In the genomic region with DNA sequence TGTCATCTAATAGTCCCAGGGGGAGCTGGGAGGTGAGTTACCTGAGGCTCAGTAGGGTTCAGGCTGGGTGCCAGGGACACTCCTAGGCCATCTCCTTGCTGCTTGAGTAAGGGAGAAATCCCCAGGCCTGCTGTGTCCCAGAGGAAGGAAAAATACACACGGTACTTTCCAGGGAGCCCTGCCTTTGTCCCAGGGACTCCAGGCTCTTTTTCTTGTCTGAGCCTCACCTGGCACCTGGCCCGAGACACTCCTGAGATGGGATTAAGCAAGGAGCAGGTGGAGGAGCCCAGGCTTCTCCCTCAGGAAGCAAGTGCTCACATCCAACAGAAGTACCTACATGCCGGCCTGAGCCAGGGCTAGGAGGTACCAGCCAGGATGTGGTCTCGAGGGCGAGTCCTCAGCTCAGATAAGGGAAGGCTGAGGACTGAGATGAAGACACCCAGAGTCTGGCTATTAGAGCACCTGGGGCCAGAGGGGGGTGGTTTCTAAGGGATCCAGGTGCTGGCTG, we compare ENCODE assay signal across 12 cellular contexts. TPM values are rescaled to one million over a fixed set of nuclear protein-coding genes. Genes with fewer than 3 reads are reported as not detected.
A peak's percentile ranks its signal among the peaks of the same experiment; 100 is the strongest.
DNase-seq lines count a peak whose midpoint lies in the region; ATAC-seq and TF ChIP-seq lines count a peak whose summit lies in the region.
"Had no signal": no experiment of that assay in that cellular context is flagged by ENCODE, and none has a peak within 500 bp of the region (broad histone marks: within the 10 kb centered on the region; RNA-seq: fewer than 3 reads in every experiment).

No MANE protein-coding gene starts in this region.

- no peaks in the 10 kb centered on the region for H3K27me3 Mint-ChIP-seq in T-helper 1 cell treated with Interleukin-12 subunit alpha and Interleukin-12 subunit beta and Interleukin-4 antibody, amounts not matched to agents 30 μg/mL and 1 μg/mL, for 36 hours (ENCODE audit: low read depth)
- H3K27me3 Mint-ChIP-seq in type B pancreatic cell = peaks cover 5% of the 10 kb centered on the region

- peaks cover 49% of the 10 kb centered on the region for H3K4me1 Mint-ChIP-seq in T-helper 1 cell treated with Interleukin-12 subunit alpha and Interleukin-12 subunit beta and Interleukin-4 antibody, amounts not matched to agents 30 μg/mL and 1 μg/mL, for 36 hours (ENCODE audit: low read depth)
- peaks cover 3% of the 10 kb centered on the region for H3K4me1 Mint-ChIP-seq in type B pancreatic cell (ENCODE audit: unreplicated experiment)

- H3K27me3 ChIP-seq in foreskin keratinocyte (peaks cover 31% of the 10 kb centered on the region), transverse colon (peaks cover 41% of the 10 kb centered on the region)

- ATAC-seq in left cardiac atrium (no peak), Right ventricle myocardium inferior (no peak), foreskin keratinocyte (peak; percentile 37)

- WGBS in transverse colon (ENCODE audit: low coverage in 1 of 2), 2 donors = 52% methylated on average over 5 of the region's 5 CpGs; no CpG with 5 or more reads in 1 of the 2 donors

- in situ Hi-C loops in transverse colon (cut with MboI; ENCODE audit: low pct_ligation_motif_present in 1 of 4, low pct_unique_long_range_greater_than_20kb in 1 of 4, low sequenced_read_pairs in 3 of 4) = no loop called here

- H3K27ac ChIP-seq in foreskin keratinocyte = peak overlapping the region; percentile 56
- H3K27ac ChIP-seq in transverse colon = peak overlapping the region; percentile 40 to 65 (median 54)

- DNase-seq in left cardiac atrium = peak; percentile 19
- DNase-seq in Right ventricle myocardium inferior (ENCODE audit: missing footprints) = no peak
- peak; percentile 74 to 76 for DNase-seq in foreskin keratinocyte
- peak; percentile 45 for DNase-seq in transverse colon
- DNase-seq in GDM1 (lab: John Stamatoyannopoulos, UW) = no peak
- no peak for DNase-seq in type B pancreatic cell (ENCODE audit: extremely low spot score, unreplicated experiment)
- DNase-seq in ecto neural progenitor cell (ENCODE audit: low spot score) = no peak

- H3K4me1 ChIP-seq in foreskin keratinocyte (peaks cover 20% of the 10 kb centered on the region), transverse colon (peaks cover 18 to 55% (median 32%) of the 10 kb centered on the region in 4 donors)

- no peak for TF ChIP-seq POLR2A in transverse colon (IDR thresholded peaks at IDR 0.05)

- H3K27ac Mint-ChIP-seq in T-helper 1 cell treated with Interleukin-12 subunit alpha and Interleukin-12 subunit beta and Interleukin-4 antibody, amounts not matched to agents 30 μg/mL and 1 μg/mL, for 36 hours = peak overlapping the region; percentile 86
- H3K27ac Mint-ChIP-seq in type B pancreatic cell = no peak overlapping the region

- no peak overlapping the region for H3K4me3 ChIP-seq in transverse colon

- TF ChIP-seq CTCF in foreskin keratinocyte (conservative IDR thresholded peaks at IDR 0.05) = no peak
- no peak for TF ChIP-seq CTCF in transverse colon (IDR thresholded peaks at IDR 0.05)
- no peak for TF ChIP-seq CTCF in type B pancreatic cell (conservative IDR thresholded peaks at IDR 0.05)

- no peaks in the 10 kb centered on the region for H3K9me3 ChIP-seq in transverse colon
- H3K9me3 ChIP-seq: heart left ventricle had no signal

- intact Hi-C loops in left cardiac atrium (cut with DNase I) = loop anchor here in 1 of 2 donors (10.0 kb wide), 1 partner anchor 70 kb away; no protein-coding TSS in a partner anchor
- intact Hi-C loops in Right ventricle myocardium inferior (cut with DNase I) = loop anchor here (5.0 kb wide), 2 partner anchors 68 to 78 kb away; no protein-coding TSS in a partner anchor
- intact Hi-C loops in transverse colon (cut with DNase I; ENCODE audit: low total_unique reads) = no loop called here

- peak overlapping the region; percentile 37 for H3K4me3 Mint-ChIP-seq in T-helper 1 cell treated with Interleukin-12 subunit alpha and Interleukin-12 subunit beta and Interleukin-4 antibody, amounts not matched to agents 30 μg/mL and 1 μg/mL, for 36 hours
- H3K4me3 Mint-ChIP-seq in type B pancreatic cell = no peak overlapping the region

- H3K36me3 Mint-ChIP-seq in T-helper 1 cell treated with Interleukin-12 subunit alpha and Interleukin-12 subunit beta and Interleukin-4 antibody, amounts not matched to agents 30 μg/mL and 1 μg/mL, for 36 hours (ENCODE audit: low read depth) = peaks cover 10% of the 10 kb centered on the region
- H3K36me3 Mint-ChIP-seq in type B pancreatic cell = no peaks in the 10 kb centered on the region

- TF ChIP-seq EP300 in transverse colon (IDR thresholded peaks at IDR 0.05; ENCODE audit: low read depth) = no peak

- H3K36me3 ChIP-seq in transverse colon = no peaks in the 10 kb centered on the region
- H3K36me3 ChIP-seq: heart left ventricle had no signal

- no peaks in the 10 kb centered on the region for H3K9me3 Mint-ChIP-seq in T-helper 1 cell treated with Interleukin-12 subunit alpha and Interleukin-12 subunit beta and Interleukin-4 antibody, amounts not matched to agents 30 μg/mL and 1 μg/mL, for 36 hours
- no peaks in the 10 kb centered on the region for H3K9me3 Mint-ChIP-seq in type B pancreatic cell

RNA-seq across cellular contexts. Expression of a gene that starts 0.9 kb away (rescaled TPM):
- total RNA-seq in left cardiac atrium = under 1 TPM in 1 of 2 donors, not detected in 1; 0.15 TPM
- not detected for total RNA-seq in Right ventricle myocardium inferior
- not detected in 2 replicates for total RNA-seq in foreskin keratinocyte
- polyA plus RNA-seq in foreskin keratinocyte = 0.02 TPM in 1 of 2 replicates, not detected in the other
- total RNA-seq in transverse colon = 1 to 10 TPM in 1 of 4 donors, under 1 TPM in 2, not detected in 1; 0.14 to 1.5 (median 0.32) TPM
- 0.10 TPM in 1 of 2 replicates, not detected in the other for total RNA-seq in type B pancreatic cell (ENCODE audit: low replicate concordance)
- total RNA-seq: RPMI7951, temporal lobe had no signal

RNA-seq across cellular contexts. Expression of a gene that starts 15.0 kb away (rescaled TPM):
- total RNA-seq in left cardiac atrium = 10 to 100 TPM; 27.9 to 67.1 TPM
- 15.5 TPM for total RNA-seq in Right ventricle myocardium inferior
- 46.6 and 56.6 TPM in 2 replicates for total RNA-seq in foreskin keratinocyte
- 50.0 and 66.5 TPM in 2 replicates for polyA plus RNA-seq in foreskin keratinocyte
- 10 to 100 TPM; 27.5 to 60.7 (median 32.2) TPM for total RNA-seq in transverse colon
- total RNA-seq in type B pancreatic cell (ENCODE audit: low replicate concordance) = 5.8 and 6.1 TPM in 2 replicates

RNA-seq across cellular contexts. Expression of a gene that starts 17.9 kb away (rescaled TPM):
- total RNA-seq in left cardiac atrium (not detected), Right ventricle myocardium inferior (not detected), foreskin keratinocyte (0.41 TPM in 1 of 2 replicates, not detected in the other), transverse colon (not detected), type B pancreatic cell (ENCODE audit: low replicate concordance) (not detected in 2 replicates)
- 0.34 and 0.46 TPM in 2 replicates for polyA plus RNA-seq in foreskin keratinocyte
- total RNA-seq: heart left ventricle, RPMI7951, temporal lobe had no signal
- polyA plus RNA-seq: adipose tissue, heart left ventricle had no signal

RNA-seq across cellular contexts. Expression of a gene that starts 19.4 kb away (rescaled TPM):
- total RNA-seq in left cardiac atrium = 1 to 10 TPM in 1 of 2 donors, not detected in 1; 1.3 TPM
- not detected for total RNA-seq in Right ventricle myocardium inferior
- total RNA-seq in foreskin keratinocyte = 1.3 and 1.9 TPM in 2 replicates
- polyA plus RNA-seq in foreskin keratinocyte = 1.5 and 1.8 TPM in 2 replicates
- total RNA-seq in transverse colon = 10 to 100 TPM in 1 of 4 donors, 1 to 10 TPM in 2, not detected in 1; 5.1 to 63.6 (median 5.9) TPM
- 2.0 and 6.1 TPM in 2 replicates for total RNA-seq in type B pancreatic cell (ENCODE audit: low replicate concordance)

RNA-seq across cellular contexts. Expression of a gene that starts 33.4 kb away (rescaled TPM):
- total RNA-seq in left cardiac atrium (100 to 1,000 TPM; 201 to 269 TPM), Right ventricle myocardium inferior (370 TPM), foreskin keratinocyte (5.9 and 7.4 TPM in 2 replicates), transverse colon (100 to 1,000 TPM in 1 of 4 donors, 10 to 100 TPM in 3; 34.2 to 111 (median 37.6) TPM), type B pancreatic cell (ENCODE audit: low replicate concordance) (68.4 and 94.5 TPM in 2 replicates)
- polyA plus RNA-seq in foreskin keratinocyte = 4.7 and 6.0 TPM in 2 replicates

Comparison
In these comparisons a context has a peak if more than half of its experiments do, and no peak if none do; other contexts are left out.
1. DNase-seq: peak in left cardiac atrium (single experiment), foreskin keratinocyte (2 of 2) and transverse colon (single experiment); none in Right ventricle myocardium inferior (single experiment), GDM1 (single experiment), type B pancreatic cell (single experiment) and ecto neural progenitor cell (single experiment).